ENCODE assay signal across 11 cellular contexts in genomic region chr7:87474046-87474445, GRCh38. TPM values are rescaled to one million over a fixed set of nuclear protein-coding genes. Genes with fewer than 3 reads are reported as not detected.
DNase-seq lines count a peak whose midpoint lies in the region; ATAC-seq and TF ChIP-seq lines count a peak whose summit lies in the region.
"Had no signal": no experiment of that assay in that cellular context is flagged by ENCODE, and none has a peak within 500 bp of the region (broad histone marks: within the 10 kb centered on the region; RNA-seq: fewer than 3 reads in every experiment).

No MANE protein-coding gene starts in this region.

- no peaks in the 10 kb centered on the region for H3K79me2 ChIP-seq in osteoblast (ENCODE audit: insufficient read depth, low read length)
- H3K79me2 ChIP-seq: parathyroid adenoma had no signal

- peak; percentile 2 for ATAC-seq in GM18861 (IDR thresholded peaks at IDR 0.05; ENCODE audit: unreplicated experiment)
- ATAC-seq in HG02973 (IDR thresholded peaks at IDR 0.05; ENCODE audit: unreplicated experiment), result peak; percentile 14
- ATAC-seq in HG02981 (IDR thresholded peaks at IDR 0.05; ENCODE audit: unreplicated experiment), result no peak

- H3K27me3 ChIP-seq in ascending aorta, result no peaks in the 10 kb centered on the region
- peaks cover 19% of the 10 kb centered on the region for H3K27me3 ChIP-seq in osteoblast (ENCODE audit: insufficient read depth, low read length)
- no peaks in the 10 kb centered on the region for H3K27me3 ChIP-seq in SJCRH30

- H3K4me1 ChIP-seq in ascending aorta, result no peaks in the 10 kb centered on the region
- H3K4me1 ChIP-seq in osteoblast (ENCODE audit: insufficient read depth, low read length), result peaks cover 10% of the 10 kb centered on the region
- no peaks in the 10 kb centered on the region for H3K4me1 ChIP-seq in SJCRH30
- H3K4me1 ChIP-seq: parathyroid adenoma had no signal

- peak overlapping the region; percentile 72 to 88 for H3K4me3 ChIP-seq in ascending aorta
- peak overlapping the region; percentile 61 for H3K4me3 ChIP-seq in osteoblast (ENCODE audit: insufficient read depth, low read length)
- no peak overlapping the region for H3K4me3 ChIP-seq in SJCRH30

- H2AFZ ChIP-seq in osteoblast (ENCODE audit: low read length), result no peak overlapping the region
- H2AFZ ChIP-seq: parathyroid adenoma had no signal

- intact Hi-C loops in ascending aorta (cut with DNase I), result loop anchor here (2.0 to 5.0 kb wide), 2 partner anchors 129 to 322 kb away; partner anchors contain the start of genes CROT and DMTF1

- DNase-seq in ascending aorta (ENCODE audit: low spot score in 2 of 2), result no peak
- DNase-seq in osteoblast (ENCODE audit: insufficient read length, low spot score, missing footprints), result no peak
- DNase-seq in NCI-H1694 treated with DMSO at 0.1 percent for 48 hours (lab: John Stamatoyannopoulos, UW), result no peak
- DNase-seq in SJCRH30, result no peak
- DNase-seq in NCI-H1105 (lab: John Stamatoyannopoulos, UW), result no peak
- DNase-seq: activated CD4-positive, alpha-beta memory T cell treated with anti-CD3 and anti-CD28 coated beads, Interleukin-2, amount 10 ng/mL, durations not matched to agents 7 days and 5 days; DMS79 had no signal

- no peaks in the 10 kb centered on the region for H4K20me1 ChIP-seq in osteoblast (ENCODE audit: insufficient read depth, low read length)

- H3K27ac ChIP-seq in ascending aorta (peak overlapping the region in 1 of 2 donors; percentile 66), osteoblast (ENCODE audit: low read depth, low read length) (no peak overlapping the region), SJCRH30 (no peak overlapping the region)
- H3K27ac ChIP-seq: parathyroid adenoma had no signal

- H3K9me3 ChIP-seq in ascending aorta (no peaks in the 10 kb centered on the region), osteoblast (ENCODE audit: low read depth, low read length) (no peaks in the 10 kb centered on the region), SJCRH30 (replicated peaks) (0 out of 2 replicates have a peak, but pooled peaks cover 2% of the 10 kb centered on the region)

- H3K36me3 ChIP-seq in ascending aorta, result no peaks in the 10 kb centered on the region
- no peaks in the 10 kb centered on the region for H3K36me3 ChIP-seq in osteoblast (ENCODE audit: insufficient read depth, low read length)
- no peaks in the 10 kb centered on the region for H3K36me3 ChIP-seq in SJCRH30

- H3K4me2 ChIP-seq in osteoblast (ENCODE audit: insufficient read depth, low read length), result peak overlapping the region; percentile 74

- no peak for TF ChIP-seq CTCF in ascending aorta (IDR thresholded peaks at IDR 0.05)
- no peak for TF ChIP-seq CTCF in osteoblast (IDR thresholded peaks at IDR 0.05; ENCODE audit: extremely low read depth, low read depth, low read length)

RNA-seq across cellular contexts. Expression of gene ABCB4, which starts 1.4 kb away (rescaled TPM):
- not detected for total RNA-seq in ascending aorta
- under 0.01 and 0.36 TPM in 2 replicates for total RNA-seq in osteoblast
- total RNA-seq in SJCRH30 (2014; rRNA removed; shearing (Covaris generic)), result 0.06 and 0.13 TPM in 2 replicates
- total RNA-seq: activated CD4-positive, alpha-beta memory T cell treated with anti-CD3 and anti-CD28 coated beads, Interleukin-2, amount 10 ng/mL, durations not matched to agents 7 days and 5 days had no signal
